8 cellular contexts compared by ENCODE assay signal in the genomic region with DNA sequence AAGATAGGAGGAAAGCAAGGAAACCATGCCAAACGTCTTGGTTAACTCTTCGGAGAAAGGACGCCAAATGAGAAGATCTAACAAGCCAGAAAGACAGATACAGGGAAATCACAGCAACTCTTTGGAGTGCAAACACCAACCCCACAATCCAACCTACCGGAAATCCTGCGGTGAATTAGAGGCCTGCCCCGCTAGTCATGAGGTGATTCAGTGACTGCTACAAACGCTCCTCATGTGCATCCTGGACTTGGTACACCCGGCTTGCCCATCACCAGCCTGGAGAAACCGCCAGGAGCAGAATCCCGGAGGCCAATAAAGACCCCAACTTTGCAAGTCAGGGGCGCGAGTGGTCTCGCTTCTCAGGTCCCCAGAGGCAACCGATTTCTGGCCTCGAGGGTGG. TPM values are rescaled to one million over a fixed set of nuclear protein-coding genes. Genes with fewer than 3 reads are reported as not detected.
DNase-seq lines count a peak whose midpoint lies in the region; ATAC-seq and TF ChIP-seq lines count a peak whose summit lies in the region.
"Not testable (repeated sequence)": the region's sequence is repeated elsewhere in the genome, so short reads cannot be mapped to it uniquely, and the experiment has no call there.

No MANE protein-coding gene starts in this region.

- peak overlapping the region; percentile 88 for H2AFZ ChIP-seq in KMS-11 (ENCODE audit: low read depth)

- not testable (repeated sequence) for DNase-seq in AG10803 (ENCODE audit: low read depth); Right ventricle myocardium inferior (ENCODE audit: missing footprints); naive B cell
- DNase-seq in activated CD4-positive, alpha-beta T cell treated with anti-CD3 and anti-CD28 coated beads, Interleukin-2, amount 10 ng/mL, durations not matched to agents 7 days and 5 days = peak; percentile 33
- DNase-seq in brain microvascular endothelial cell = peak; percentile 13
- DNase-seq in stimulated activated CD4-positive, alpha-beta T cell treated with anti-CD3 and anti-CD28 coated beads, Interleukin-4, amount 100 ng/mL, for 4 hours = peak; percentile 2 to 26

- not testable (repeated sequence) for H3K4me1 Mint-ChIP-seq in activated CD4-positive, alpha-beta T cell treated with anti-CD3 and anti-CD28 coated beads, Interleukin-2, amount 10 ng/mL, durations not matched to agents 7 days and 5 days; naive B cell

- peak overlapping the region; percentile 78 for H3K27ac Mint-ChIP-seq in activated CD4-positive, alpha-beta T cell treated with anti-CD3 and anti-CD28 coated beads, Interleukin-2, amount 10 ng/mL, durations not matched to agents 7 days and 5 days
- H3K27ac Mint-ChIP-seq in naive B cell = not testable (repeated sequence)

- not testable (repeated sequence) for H3K9me3 Mint-ChIP-seq in activated CD4-positive, alpha-beta T cell treated with anti-CD3 and anti-CD28 coated beads, Interleukin-2, amount 10 ng/mL, durations not matched to agents 7 days and 5 days; naive B cell

- H3K27me3 ChIP-seq in KMS-11 (ENCODE audit: insufficient read depth, low read depth); brain microvascular endothelial cell (replicated peaks): not testable (repeated sequence)

- intact Hi-C loops in Right ventricle myocardium inferior (cut with DNase I) = not testable (repeated sequence)

- peak overlapping the region; percentile 71 for H3K9ac ChIP-seq in KMS-11

- peaks cover 16% of the 10 kb centered on the region for H3K4me1 ChIP-seq in KMS-11 (ENCODE audit: low read depth, poor library complexity, severe bottlenecking)

- not testable (repeated sequence) for TF ChIP-seq CTCF in AG10803 (conservative IDR thresholded peaks at IDR 0.05; ENCODE audit: low read length); KMS-11 (conservative IDR thresholded peaks at IDR 0.05; ENCODE audit: low read depth, low read length); brain microvascular endothelial cell (IDR thresholded peaks at IDR 0.05; ENCODE audit: low read depth, low read length, missing control alignments)

- H3K4me3 Mint-ChIP-seq in activated CD4-positive, alpha-beta T cell treated with anti-CD3 and anti-CD28 coated beads, Interleukin-2, amount 10 ng/mL, durations not matched to agents 7 days and 5 days = peak overlapping the region; percentile 93
- peak overlapping the region; percentile 95 to 98 (median 96) for H3K4me3 Mint-ChIP-seq in naive B cell

- peak overlapping the region; percentile 68 for H3K4me2 ChIP-seq in KMS-11

- H3K27ac ChIP-seq in KMS-11 = peak overlapping the region; percentile 58
- peak overlapping the region; percentile 64 for H3K27ac ChIP-seq in brain microvascular endothelial cell

- CTCF ChIA-PET in activated CD4-positive, alpha-beta T cell treated with anti-CD3 and anti-CD28 coated beads, Interleukin-2, amount 10 ng/mL, durations not matched to agents 7 days and 5 days (lab: Charles Lee) = not testable (repeated sequence)

- not testable (repeated sequence) for H3K36me3 ChIP-seq in KMS-11 (ENCODE audit: insufficient read depth); brain microvascular endothelial cell (replicated peaks)

- peaks cover 24% of the 10 kb centered on the region; the same call in 1 of the 2 replicates for H3K79me2 ChIP-seq in KMS-11 (ENCODE audit: insufficient read depth, low read depth)

- ATAC-seq in GM21576 (IDR thresholded peaks at IDR 0.05; ENCODE audit: unreplicated experiment) = peak; percentile 40
- peak; percentile 59 for ATAC-seq in Right ventricle myocardium inferior
- ATAC-seq in naive B cell (ENCODE audit: low read depth in 2 of 2) = peak; percentile 54 to 56

- not testable (repeated sequence) for H4K20me1 ChIP-seq in KMS-11 (ENCODE audit: insufficient read depth)

- peak overlapping the region; percentile 64 for H3K4me3 ChIP-seq in AG10803 (ENCODE audit: low read length)
- not testable (repeated sequence) for H3K4me3 ChIP-seq in KMS-11 (IDR thresholded peaks at IDR 0.05; ENCODE audit: insufficient read depth, low read depth, low read length)
- peak overlapping the region; percentile 63 for H3K4me3 ChIP-seq in brain microvascular endothelial cell (ENCODE audit: low read depth, low read length)

- in situ Hi-C loops in brain microvascular endothelial cell (cut with HindIII; ENCODE audit: low pct_ligation_motif_present, low sequenced_read_pairs) = not testable (repeated sequence)

- POLR2A ChIA-PET in activated CD4-positive, alpha-beta T cell treated with anti-CD3 and anti-CD28 coated beads, Interleukin-2, amount 10 ng/mL, durations not matched to agents 7 days and 5 days (lab: Charles Lee) = not testable (repeated sequence)

- H3K36me3 Mint-ChIP-seq in activated CD4-positive, alpha-beta T cell treated with anti-CD3 and anti-CD28 coated beads, Interleukin-2, amount 10 ng/mL, durations not matched to agents 7 days and 5 days (ENCODE audit: low read depth); naive B cell: not testable (repeated sequence)

- not testable (repeated sequence) for H3K27me3 Mint-ChIP-seq in activated CD4-positive, alpha-beta T cell treated with anti-CD3 and anti-CD28 coated beads, Interleukin-2, amount 10 ng/mL, durations not matched to agents 7 days and 5 days; naive B cell

RNA-seq across cellular contexts. Expression of a gene that starts 0.8 kb away (rescaled TPM):
- 10 to 100 TPM; 64.3 to 77.7 TPM for total RNA-seq in activated CD4-positive, alpha-beta T cell treated with anti-CD3 and anti-CD28 coated beads, Interleukin-2, amount 10 ng/mL, durations not matched to agents 7 days and 5 days
- total RNA-seq in Right ventricle myocardium inferior = 7.3 TPM
- 10 to 100 TPM in 4 of 6 donors, 1 to 10 TPM in 2; 6.5 to 15.2 (median 10.7) TPM for polyA plus RNA-seq in naive B cell (ENCODE audit: low read depth in 6 of 6)
